Comparison of ENCODE assay signal across 8 cellular contexts in the genomic region with DNA sequence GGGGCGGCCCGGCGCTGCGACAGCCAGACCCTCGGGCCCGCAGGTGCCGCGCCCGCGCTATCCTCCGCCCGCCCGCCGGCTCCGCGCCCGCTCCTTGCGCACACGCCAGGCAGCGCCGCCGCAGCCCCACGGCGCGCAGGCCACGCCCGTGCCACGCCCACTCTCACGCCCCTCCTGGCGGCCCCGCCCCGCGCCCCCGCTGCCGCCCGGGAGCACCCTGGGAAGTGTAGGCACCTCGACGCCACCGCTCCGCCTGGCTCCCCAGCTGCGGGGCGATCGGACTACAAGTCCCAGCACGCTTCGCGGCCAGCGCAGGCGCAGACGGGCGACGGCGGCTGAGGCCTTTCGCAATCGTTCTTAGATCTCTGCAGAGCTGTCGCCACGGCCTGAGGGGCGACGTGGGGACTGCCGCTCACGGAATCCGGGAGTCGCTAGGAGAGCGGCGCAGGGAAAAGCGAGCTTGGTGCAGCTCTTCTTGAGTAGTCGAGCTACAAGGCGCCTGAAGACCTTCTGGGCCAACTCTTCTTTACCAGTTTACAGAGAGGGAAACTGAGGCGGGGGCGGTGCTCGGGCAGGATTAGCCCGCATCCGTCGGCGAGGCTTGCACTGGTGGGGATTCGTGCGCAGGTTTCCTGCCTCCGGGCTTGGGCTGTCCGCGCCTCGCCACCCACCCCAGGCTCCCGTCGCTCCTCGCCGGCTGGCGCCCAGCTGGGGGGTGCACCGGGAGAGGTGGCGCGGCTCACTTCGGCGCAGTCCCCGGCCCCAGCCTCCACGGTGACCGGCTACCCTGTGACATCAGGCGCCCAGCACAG. TPM values are rescaled to one million over a fixed set of nuclear protein-coding genes. Genes with fewer than 3 reads are reported as not detected.
DNase-seq lines count a peak whose midpoint lies in the region; ATAC-seq, FAIRE-seq and TF ChIP-seq lines count a peak whose summit lies in the region.

A gene (minus strand): TSS at position 104 of the 812 bp plus-strand sequence. CDS start 124 bp downstream, outside the sequence.

- H3K27me3 ChIP-seq in upper lobe of left lung, result peaks cover 0 to 11% (median 5%) of the 10 kb centered on the region in 4 donors

- 1% methylated on average over 53 of the region's 94 CpGs; no CpG with 5 or more reads in 1 of the 2 donors for WGBS in upper lobe of left lung, 2 donors

- H3K4me1 ChIP-seq in upper lobe of left lung, result peaks cover 19 to 26% (median 21%) of the 10 kb centered on the region in 4 donors

- peak; percentile 93 for ATAC-seq in HG02840 (IDR thresholded peaks at IDR 0.05; ENCODE audit: low FRiP score, unreplicated experiment)
- ATAC-seq in left cardiac atrium, result peak; percentile 97 to 98
- peak; percentile 98 to 99 for ATAC-seq in upper lobe of left lung (ENCODE audit: low FRiP score in 2 of 2)

- peak in 4 of 6 experiments; percentile 29 to 60 (median 49) for TF ChIP-seq CTCF in upper lobe of left lung (IDR thresholded peaks at IDR 0.05)

- peak; percentile 52; the same call in 1 of the 2 replicates for TF ChIP-seq POLR2A in GM12892 (IDR thresholded peaks at IDR 0.05; ENCODE audit: low read depth, low read length)
- peak in 2 of 4 donors; percentile 62 to 84 for TF ChIP-seq POLR2A in upper lobe of left lung (IDR thresholded peaks at IDR 0.05)

- H3K4me3 ChIP-seq in upper lobe of left lung, result peak within 1 kb of the TSS; percentile 73 to 90 (median 81)

- no peaks in the 10 kb centered on the region for H3K9me3 ChIP-seq in upper lobe of left lung

- peak within 1 kb of the TSS; percentile 24 to 72 (median 46) for H3K27ac ChIP-seq in upper lobe of left lung

- intact Hi-C loops in left cardiac atrium (cut with DNase I) (no loop called here), posterior cingulate gyrus (cut with DNase I) (loop anchor here (10.0 kb wide), 1 partner anchor 134 kb away; no protein-coding TSS in a partner anchor)

- H3K36me3 ChIP-seq in upper lobe of left lung, result no peaks in the 10 kb centered on the region

- no peak for TF ChIP-seq EP300 in upper lobe of left lung (IDR thresholded peaks at IDR 0.05)

- peak; percentile 99 for FAIRE-seq in GM12892 (lab: Jason Lieb, UNC)

- DNase-seq in GM12892 (ENCODE audit: insufficient read length), result peak; percentile 95
- peak; percentile 85 for DNase-seq in NCI-H1436 (lab: John Stamatoyannopoulos, UW)
- DNase-seq in SW480 (ENCODE audit: low spot score), result peak; percentile 93
- DNase-seq in amniotic epithelial cell (ENCODE audit: low read depth), result peak; percentile 95
- DNase-seq in left cardiac atrium, result peak; percentile 98
- DNase-seq in posterior cingulate gyrus, result peak; percentile 97 to 100 (median 99)
- DNase-seq in upper lobe of left lung, result peak; percentile 98 to 100

RNA-seq across cellular contexts. Expression of the gene that starts here (rescaled TPM):
- 0.13 TPM for polyA plus RNA-seq in GM12892 (2012; ENCODE audit: missing spikeins)
- total RNA-seq in left cardiac atrium (10 to 100 TPM; 14.3 to 23.1 TPM), upper lobe of left lung (10 to 100 TPM in 2 of 6 donors, 1 to 10 TPM in 4; 3.6 to 36.9 (median 8.1) TPM)

Comparison
In these comparisons a context has a peak if more than half of its experiments do, and no peak if none do; other contexts are left out.
1. Peak in every context shown above with its lines: DNase-seq, ATAC-seq, H3K4me3 ChIP-seq and H3K27ac ChIP-seq.